Comparison of ENCODE assay signal across 8 cellular contexts in genomic region chr5:148808864-148809642, GRCh38. TPM values are rescaled to one million over a fixed set of nuclear protein-coding genes. Genes with fewer than 3 reads are reported as not detected.
DNase-seq lines count a peak whose midpoint lies in the region; ATAC-seq lines count a peak whose summit lies in the region.

No MANE protein-coding gene starts in this region.

- peak; percentile 73 for DNase-seq in Right ventricle myocardium inferior (ENCODE audit: missing footprints)
- DNase-seq in cardiac septum (ENCODE audit: low spot score), result no peak
- DNase-seq in NCI-H345 treated with DMSO at 0.1 percent for 48 hours (lab: John Stamatoyannopoulos, UW; ENCODE audit: unreplicated experiment), result peak; percentile 19
- peak; percentile 61 for DNase-seq in activated naive CD4-positive, alpha-beta T cell treated with anti-CD3 and anti-CD28 coated beads, Interleukin-2, amount 10 ng/mL, durations not matched to agents 7 days and 5 days
- DNase-seq in midbrain (lab: John Stamatoyannopoulos, UW), result peak; percentile 21
- no peak for DNase-seq in G401 (ENCODE audit: low spot score)
- DNase-seq in DMS114 treated with DMSO at 0.1 percent for 48 hours (lab: John Stamatoyannopoulos, UW; ENCODE audit: unreplicated experiment), result no peak

- peaks cover 3% of the 10 kb centered on the region for H3K27me3 Mint-ChIP-seq in activated naive CD4-positive, alpha-beta T cell treated with anti-CD3 and anti-CD28 coated beads, Interleukin-2, amount 10 ng/mL, durations not matched to agents 7 days and 5 days

- H3K4me3 Mint-ChIP-seq in activated naive CD4-positive, alpha-beta T cell treated with anti-CD3 and anti-CD28 coated beads, Interleukin-2, amount 10 ng/mL, durations not matched to agents 7 days and 5 days, result peak overlapping the region; percentile 81

- H3K36me3 Mint-ChIP-seq in activated naive CD4-positive, alpha-beta T cell treated with anti-CD3 and anti-CD28 coated beads, Interleukin-2, amount 10 ng/mL, durations not matched to agents 7 days and 5 days, result no peaks in the 10 kb centered on the region

- CTCF ChIA-PET in activated naive CD4-positive, alpha-beta T cell treated with anti-CD3 and anti-CD28 coated beads, Interleukin-2, amount 10 ng/mL, durations not matched to agents 7 days and 5 days (lab: Charles Lee), result interaction anchor here (4.1 kb wide), 1 partner anchor 12 kb away, joined by 22 read pairs; no protein-coding TSS in a partner anchor

- H3K27ac Mint-ChIP-seq in activated naive CD4-positive, alpha-beta T cell treated with anti-CD3 and anti-CD28 coated beads, Interleukin-2, amount 10 ng/mL, durations not matched to agents 7 days and 5 days, result peak overlapping the region; percentile 91

- H3K4me1 Mint-ChIP-seq in activated naive CD4-positive, alpha-beta T cell treated with anti-CD3 and anti-CD28 coated beads, Interleukin-2, amount 10 ng/mL, durations not matched to agents 7 days and 5 days, result peaks cover 29% of the 10 kb centered on the region

- ATAC-seq in Right ventricle myocardium inferior, result peak; percentile 45
- peak; percentile 75 for ATAC-seq in HG02938 (IDR thresholded peaks at IDR 0.05; ENCODE audit: unreplicated experiment)

- intact Hi-C loops in Right ventricle myocardium inferior (cut with DNase I), result loop anchor here (5.0 kb wide), 1 partner anchor 67 kb away; no protein-coding TSS in a partner anchor
- intact Hi-C loops in cardiac septum (cut with DNase I), result no loop called here

- no peaks in the 10 kb centered on the region for H3K9me3 Mint-ChIP-seq in activated naive CD4-positive, alpha-beta T cell treated with anti-CD3 and anti-CD28 coated beads, Interleukin-2, amount 10 ng/mL, durations not matched to agents 7 days and 5 days

- in situ Hi-C loops in G401 (cut with HindIII; ENCODE audit: low sequenced_read_pairs), result no loop called here

RNA-seq across cellular contexts. Expression of gene ADRB2, which starts 17.4 kb away (rescaled TPM):
- 5.5 TPM for total RNA-seq in Right ventricle myocardium inferior
- 2.6 TPM for total RNA-seq in cardiac septum
- not detected in 2 replicates for total RNA-seq in G401 (2014; rRNA removed; shearing (Covaris generic))

Comparison
In these comparisons a context has a peak if more than half of its experiments do, and no peak if none do; other contexts are left out.
1. DNase-seq: peak in Right ventricle myocardium inferior (single experiment), NCI-H345 treated with DMSO at 0.1 percent for 48 hours (single experiment), activated naive CD4-positive, alpha-beta T cell treated with anti-CD3 and anti-CD28 coated beads, Interleukin-2, amount 10 ng/mL, durations not matched to agents 7 days and 5 days (single experiment) and midbrain (single experiment); none in cardiac septum (single experiment), G401 (single experiment) and DMS114 treated with DMSO at 0.1 percent for 48 hours (single experiment).